In genomic region chr17:16652252-16652651, GRCh38 we compare ENCODE assay signal across 10 cellular contexts. TPM values are rescaled to one million over a fixed set of nuclear protein-coding genes. Genes with fewer than 3 reads are reported as not detected.
DNase-seq lines count a peak whose midpoint lies in the region; ATAC-seq and TF ChIP-seq lines count a peak whose summit lies in the region.
"Had no signal": no experiment of that assay in that cellular context is flagged by ENCODE, and none has a peak within 500 bp of the region (broad histone marks: within the 10 kb centered on the region; RNA-seq: fewer than 3 reads in every experiment).

No MANE protein-coding gene starts in this region.

- H3K4me1 ChIP-seq in BLaER1 = peaks cover 17% of the 10 kb centered on the region
- peaks cover 14% of the 10 kb centered on the region for H3K4me1 ChIP-seq in GM23338 (ENCODE audit: insufficient read depth)

- in situ Hi-C loops in astrocyte of the cerebellum (cut with HindIII; ENCODE audit: low sequenced_read_pairs) = no loop called here

- H3K27me3 Mint-ChIP-seq in GM23338 (ENCODE audit: insufficient read depth, low read depth, poor library complexity) = peaks cover 3% of the 10 kb centered on the region
- peaks cover 0 to 3% (median 3%) of the 10 kb centered on the region in 3 donors for H3K27me3 Mint-ChIP-seq in naive B cell

- no peaks in the 10 kb centered on the region for H3K9me2 ChIP-seq in GM23338 (ENCODE audit: insufficient read depth)

- no peak for TF ChIP-seq CTCF in GM23338 (conservative IDR thresholded peaks at IDR 0.05; ENCODE audit: low read depth in 2 of 2)
- TF ChIP-seq CTCF in astrocyte of the cerebellum (IDR thresholded peaks at IDR 0.05; ENCODE audit: low read depth, low read length, missing control alignments) = no peak

- H3K4me2 ChIP-seq in BLaER1 = peak overlapping the region; percentile 91
- peak overlapping the region; percentile 92; the same call in 1 of the 2 replicates for H3K4me2 ChIP-seq in GM23338

- H3K79me2 ChIP-seq in GM23338 (replicated peaks; ENCODE audit: insufficient read depth) = no peaks in the 10 kb centered on the region

- H3K36me3 Mint-ChIP-seq in GM23338 (ENCODE audit: low read depth) (peaks cover 1% of the 10 kb centered on the region; the same call in 2 of the 3 replicates), naive B cell (peaks cover 9 to 11% of the 10 kb centered on the region in 2 donors)

- H3K4me3 ChIP-seq in BLaER1 = peak overlapping the region; percentile 80; the same call in 1 of the 2 replicates
- peak overlapping the region; percentile 74; the same call in 1 of the 2 replicates for H3K4me3 ChIP-seq in GM23338
- H3K4me3 ChIP-seq in astrocyte of the cerebellum (ENCODE audit: low read depth, low read length) = peak overlapping the region; percentile 83

- H3K27me3 ChIP-seq in BLaER1 = no peaks in the 10 kb centered on the region
- no peaks in the 10 kb centered on the region for H3K27me3 ChIP-seq in GM23338 (ENCODE audit: insufficient read depth)

- peaks cover 6% of the 10 kb centered on the region; the same call in 1 of the 2 replicates for H3K9me3 ChIP-seq in BLaER1

- H3K27ac Mint-ChIP-seq in GM23338 (no peak overlapping the region), naive B cell (no peak overlapping the region)

- DNase-seq in GM23338 (ENCODE audit: low spot score) = no peak
- DNase-seq in astrocyte of the cerebellum (ENCODE audit: low read depth) = no peak
- DNase-seq in naive B cell = no peak
- DNase-seq in stimulated activated CD4-positive, alpha-beta T cell treated with anti-CD3 and anti-CD28 coated beads, Interleukin-12 subunit alpha, Interleukin-12 subunit beta, amount 100 ng/mL, for 4 hours = no peak
- DNase-seq in NCI-H2081 treated with DMSO at 0.1 percent for 48 hours (lab: John Stamatoyannopoulos, UW) = no peak
- no peak for DNase-seq in DMS 273 (lab: John Stamatoyannopoulos, UW; ENCODE audit: unreplicated experiment)
- no peak for DNase-seq in AG20443 (ENCODE audit: low spot score)
- DNase-seq: GF-D8, kidney had no signal

- H3F3A ChIP-seq in GM23338 (replicated peaks; ENCODE audit: low read depth) = peaks cover 3% of the 10 kb centered on the region; the same call in 1 of the 2 replicates

- H4K20me1 ChIP-seq in BLaER1 = no peaks in the 10 kb centered on the region
- no peaks in the 10 kb centered on the region for H4K20me1 ChIP-seq in GM23338 (replicated peaks; ENCODE audit: insufficient read depth)

- H3K36me3 ChIP-seq in BLaER1 (peaks cover 21% of the 10 kb centered on the region), GM23338 (ENCODE audit: insufficient read depth) (no peaks in the 10 kb centered on the region)

- H2AFZ ChIP-seq in GM23338 = no peak overlapping the region

- H3K27ac ChIP-seq in BLaER1 = no peak overlapping the region
- H3K27ac ChIP-seq in GM23338 (ENCODE audit: low read depth) = no peak overlapping the region

- no peak overlapping the region for H3K9ac ChIP-seq in BLaER1

- H3K9me3 Mint-ChIP-seq in GM23338 (peaks cover under 1% of the 10 kb centered on the region; the same call in 2 of the 3 replicates), naive B cell (no peaks in the 10 kb centered on the region)

- H3K4me3 Mint-ChIP-seq in GM23338 = peak overlapping the region; percentile 80; the same call in 2 of the 3 replicates
- H3K4me3 Mint-ChIP-seq in naive B cell = peak overlapping the region in 6 of 8 donors; percentile 16 to 96 (median 63)

- ATAC-seq in GM23338 = no peak
- no peak for ATAC-seq in naive B cell (ENCODE audit: low read depth in 2 of 2)

- H3K4me1 Mint-ChIP-seq in GM23338 (peaks cover 15% of the 10 kb centered on the region; the same call in 2 of the 3 replicates), naive B cell (peaks cover 10 to 20% (median 12%) of the 10 kb centered on the region in 3 donors)

TF ChIP-seq in GM23338, 12 proteins besides CTCF, POLR2A, EP300 and RAD21:
- no peak for TF ChIP-seq ETS1 (IDR thresholded peaks at IDR 0.05)
- TF ChIP-seq JUNB (IDR thresholded peaks at IDR 0.05; ENCODE audit: unreplicated experiment) = no peak

RNA-seq across cellular contexts. Expression of gene ZNF624, which starts 1.4 kb away (rescaled TPM):
- 1.7 and 3.9 TPM in 2 replicates for total RNA-seq in GM23338 (2014; rRNA removed; shearing (Covaris generic))
- 0.94 and 2.7 TPM in 2 replicates for polyA plus RNA-seq in GM23338 (2016; fragmentation: Nextera tagmentation; extraction: Ambion mirVana)
- 10 to 100 TPM in 1 of 6 donors, 1 to 10 TPM in 5; 5.5 to 13.3 (median 6.7) TPM for polyA plus RNA-seq in naive B cell (ENCODE audit: low read depth in 6 of 6)

RNA-seq across cellular contexts. Expression of gene CCDC144A, which starts 37.8 kb away (rescaled TPM):
- total RNA-seq in GM23338 (2014; rRNA removed; shearing (Covaris generic)) = 3.2 and 4.2 TPM in 2 replicates
- 5.5 and 13.9 TPM in 2 replicates for polyA plus RNA-seq in GM23338 (2016; fragmentation: Nextera tagmentation; extraction: Ambion mirVana)
- under 1 TPM in 2 of 6 donors, not detected in 4; 0.04 to 0.13 TPM for polyA plus RNA-seq in naive B cell (ENCODE audit: low read depth in 6 of 6)
